Comparison of ENCODE assay signal across 11 cellular contexts in the genomic region with DNA sequence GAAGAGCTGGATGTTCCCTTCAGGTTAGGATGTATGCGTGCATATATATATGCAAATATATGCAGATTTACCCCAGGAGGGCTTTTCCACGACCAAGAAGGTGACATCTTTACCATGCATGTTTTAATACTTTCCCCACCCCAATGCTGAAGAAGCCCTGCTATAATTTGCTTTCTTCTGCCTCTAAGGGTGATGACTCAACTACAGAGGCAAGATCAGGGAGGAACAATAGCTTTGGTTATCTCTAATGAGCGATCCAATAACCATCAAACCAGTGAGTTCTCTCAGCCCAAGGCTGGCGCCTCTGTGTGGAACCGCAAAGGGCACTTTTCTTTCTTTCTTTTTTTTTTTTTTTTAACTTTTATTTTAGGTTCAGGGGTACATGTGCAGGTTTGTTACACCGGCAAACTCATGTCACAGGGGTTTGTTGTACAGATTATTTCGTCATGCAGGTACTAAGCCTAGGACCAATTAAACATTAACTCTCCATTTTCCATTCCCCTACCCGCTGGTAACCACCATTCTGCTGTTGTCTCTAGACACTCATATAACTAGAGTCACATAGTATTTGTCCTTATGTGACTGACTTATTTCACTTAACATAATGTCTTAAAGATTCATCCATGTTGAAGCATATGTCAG. TPM values are rescaled to one million over a fixed set of nuclear protein-coding genes. Genes with fewer than 3 reads are reported as not detected.
A peak's percentile ranks its signal among the peaks of the same experiment; 100 is the strongest.
DNase-seq lines count a peak whose midpoint lies in the region; ATAC-seq and TF ChIP-seq lines count a peak whose summit lies in the region.
"Had no signal": no experiment of that assay in that cellular context is flagged by ENCODE, and none has a peak within 500 bp of the region (broad histone marks: within the 10 kb centered on the region; RNA-seq: fewer than 3 reads in every experiment).

No MANE protein-coding gene starts in this region.

- TF ChIP-seq RAD21 in SK-N-SH (IDR thresholded peaks at IDR 0.05; ENCODE audit: low read length) = no peak

- TF ChIP-seq CTCF in SK-N-SH (IDR thresholded peaks at IDR 0.05) (no peak), WTC11 (IDR thresholded peaks at IDR 0.05) (no peak), hepatocyte (IDR thresholded peaks at IDR 0.05; ENCODE audit: poor library complexity) (no peak)

- H3K36me3 Mint-ChIP-seq in WTC11 = no peaks in the 10 kb centered on the region

- H3K4me3 Mint-ChIP-seq in WTC11 = peak overlapping the region; percentile 12; the same call in 1 of the 2 replicates

- no peaks in the 10 kb centered on the region for H3K9me3 Mint-ChIP-seq in WTC11

- H3K4me2 ChIP-seq in SK-N-SH = 0 out of 2 replicates have a peak overlapping the region, but pooled peaks have one; percentile 90
- H3K4me2 ChIP-seq in hepatocyte = peak overlapping the region; percentile 77

- no peak for ATAC-seq in SK-N-SH treated with all-trans-retinoic acid at 6 μM for 48 hours
- no peak for ATAC-seq in WTC11
- no peak for ATAC-seq in GM18870 (IDR thresholded peaks at IDR 0.05; ENCODE audit: unreplicated experiment)

- TF ChIP-seq EP300 in SK-N-SH (IDR thresholded peaks at IDR 0.05; ENCODE audit: borderline replicate concordance in 1 of 2, low read depth in 1 of 2, low read length in 1 of 2) = no peak

- H3K9me3 ChIP-seq in SK-N-SH = no peaks in the 10 kb centered on the region
- H3K9me3 ChIP-seq in hepatocyte (ENCODE audit: low read depth) = no peaks in the 10 kb centered on the region
- no peaks in the 10 kb centered on the region for H3K9me3 ChIP-seq in stomach smooth muscle (ENCODE audit: control insufficient read depth in 2 of 2, low read length in 2 of 2)

- H4K20me1 ChIP-seq in SK-N-SH (ENCODE audit: insufficient read depth) (no peaks in the 10 kb centered on the region), hepatocyte (ENCODE audit: insufficient read depth, poor library complexity, severe bottlenecking) (no peaks in the 10 kb centered on the region)

- no peak overlapping the region for H3K27ac Mint-ChIP-seq in WTC11

- H3K27ac ChIP-seq in SK-N-SH (ENCODE audit: low read depth in 2 of 2, low read length in 1 of 2) = no peak overlapping the region
- H3K27ac ChIP-seq in hepatocyte = peak overlapping the region; percentile 92
- H3K27ac ChIP-seq in stomach smooth muscle (ENCODE audit: low read length) = peak overlapping the region; percentile 87

- 84% methylated on average over 8 of the region's 8 CpGs for WGBS in SK-N-SH (ENCODE audit: low lambda C conversion rate)
- 55% methylated on average over 8 of the region's 8 CpGs for WGBS in hepatocyte (ENCODE audit: low lambda C conversion rate, missing lambda C conversion rate)

- H3K9me2 ChIP-seq in SK-N-SH (no peaks in the 10 kb centered on the region), hepatocyte (replicated peaks; ENCODE audit: insufficient read depth) (no peaks in the 10 kb centered on the region)

- DNase-seq in SK-N-SH (no peak), WTC11 (ENCODE audit: low spot score) (no peak), hepatocyte (ENCODE audit: low spot score) (no peak), germinal center (ENCODE audit: low spot score) (no peak), hepatic stellate cell (ENCODE audit: low spot score) (no peak)
- DNase-seq: brain microvascular endothelial cell, H7 had no signal

- POLR2A ChIA-PET in SK-N-SH (lab: Yijun Ruan, JAX) = no interaction called here
- POLR2A ChIA-PET in WTC11 (lab: Charles Lee) = interaction anchor here (0.6 kb wide), 1 partner anchor 57 kb away, joined by 5 read pairs; no protein-coding TSS in a partner anchor

- no peaks in the 10 kb centered on the region for H3F3A ChIP-seq in SK-N-SH (replicated peaks; ENCODE audit: insufficient read depth)

- H3K4me1 Mint-ChIP-seq in WTC11 = peaks cover 27% of the 10 kb centered on the region

- H3K27me3 ChIP-seq in SK-N-SH (ENCODE audit: insufficient read depth) (no peaks in the 10 kb centered on the region), hepatocyte (no peaks in the 10 kb centered on the region), stomach smooth muscle (ENCODE audit: control insufficient read depth in 1 of 2, insufficient read depth in 2 of 2, low read length in 2 of 2) (no peaks in the 10 kb centered on the region)
- H3K27me3 ChIP-seq: brain microvascular endothelial cell had no signal

- H3K9ac ChIP-seq in SK-N-SH (no peak overlapping the region), stomach smooth muscle (ENCODE audit: low read length in 2 of 2) (no peak overlapping the region)

- H2AFZ ChIP-seq in SK-N-SH (ENCODE audit: low read depth) (peak overlapping the region; percentile 58; the same call in 1 of the 2 replicates), hepatocyte (no peak overlapping the region)

- H3K27me3 Mint-ChIP-seq in WTC11 (ENCODE audit: low read depth) = peaks cover 6% of the 10 kb centered on the region; the same call in 1 of the 2 replicates

- H3K79me2 ChIP-seq in SK-N-SH (ENCODE audit: insufficient read depth) (no peaks in the 10 kb centered on the region), hepatocyte (no peaks in the 10 kb centered on the region)

- no peaks in the 10 kb centered on the region; a peak in 1 of 4 replicates for H3K4me1 ChIP-seq in SK-N-SH (ENCODE audit: control insufficient read depth in 1 of 2, insufficient read depth in 2 of 2, low read depth in 1 of 2, low read length in 1 of 2)
- H3K4me1 ChIP-seq in hepatocyte (ENCODE audit: insufficient read depth) = no peaks in the 10 kb centered on the region
- H3K4me1 ChIP-seq in stomach smooth muscle (ENCODE audit: control insufficient read depth, insufficient read depth, low read length) = peaks cover 4% of the 10 kb centered on the region

- H3K36me3 ChIP-seq in SK-N-SH (replicated peaks in 1 of 2; ENCODE audit: control insufficient read depth in 1 of 2, insufficient read depth in 2 of 2, low read length in 1 of 2) = no peaks in the 10 kb centered on the region
- no peaks in the 10 kb centered on the region for H3K36me3 ChIP-seq in hepatocyte (replicated peaks; ENCODE audit: insufficient read depth, low read depth)
- no peaks in the 10 kb centered on the region for H3K36me3 ChIP-seq in stomach smooth muscle (ENCODE audit: control insufficient read depth in 2 of 2, insufficient read depth in 2 of 2, low read length in 2 of 2)
- H3K36me3 ChIP-seq: brain microvascular endothelial cell had no signal

- no peak overlapping the region for H3K4me3 ChIP-seq in SK-N-SH (ENCODE audit: low read depth in 2 of 2, low read length in 1 of 2)
- no peak overlapping the region for H3K4me3 ChIP-seq in hepatocyte
- H3K4me3 ChIP-seq in stomach smooth muscle (ENCODE audit: low read length in 2 of 2) = no peak overlapping the region

- CTCF ChIA-PET in SK-N-SH (lab: Yijun Ruan, JAX) (no interaction called here), WTC11 (lab: Charles Lee) (interaction anchor here (1.0 kb wide), 1 partner anchor 264 kb away, joined by 3 read pairs; no protein-coding TSS in a partner anchor)

TF ChIP-seq in SK-N-SH, 30 proteins besides CTCF, POLR2A, EP300 and RAD21 (continues in another document):
- TF ChIP-seq SIN3A (IDR thresholded peaks at IDR 0.05; ENCODE audit: borderline replicate concordance, low read depth, low read length) = no peak
- TF ChIP-seq POLR2AphosphoS5 (IDR thresholded peaks at IDR 0.05; ENCODE audit: low read depth, low read length) = no peak
- TF ChIP-seq FOSL2 (IDR thresholded peaks at IDR 0.05; ENCODE audit: borderline replicate concordance, low read depth) = 0 out of 2 replicates have a peak, but pooled peaks have one; percentile 13
- TF ChIP-seq TCF12 (IDR thresholded peaks at IDR 0.05) = no peak

TF ChIP-seq in SK-N-SH treated with all-trans-retinoic acid at 6 μM for 48 hours, 23 proteins besides CTCF, POLR2A, EP300 and RAD21 (continues in another document):
- TF ChIP-seq ZNF565 (CRISPR knock-in tag; conservative IDR thresholded peaks at IDR 0.05; ENCODE audit: low read depth) = no peak

TF ChIP-seq in WTC11, 78 proteins besides CTCF, POLR2A, EP300 and RAD21 (continues in another document):
- TF ChIP-seq ZSCAN18 (CRISPR knock-in tag; IDR thresholded peaks at IDR 0.05) = no peak
- no peak for TF ChIP-seq RORB (CRISPR knock-in tag; IDR thresholded peaks at IDR 0.05)
- TF ChIP-seq, protein P1, sequence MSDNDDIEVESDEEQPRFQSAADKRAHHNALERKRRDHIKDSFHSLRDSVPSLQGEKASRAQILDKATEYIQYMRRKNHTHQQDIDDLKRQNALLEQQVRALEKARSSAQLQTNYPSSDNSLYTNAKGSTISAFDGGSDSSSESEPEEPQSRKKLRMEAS (CRISPR knock-in tag; IDR thresholded peaks at IDR 0.05) = no peak
- TF ChIP-seq ERG (CRISPR knock-in tag; IDR thresholded peaks at IDR 0.05) = no peak
- TF ChIP-seq NR3C1 (CRISPR knock-in tag; conservative IDR thresholded peaks at IDR 0.05; ENCODE audit: low read depth) = no peak

RNA-seq across cellular contexts. Expression of gene UBE2L5, which starts 25.7 kb away (rescaled TPM):
- polyA plus RNA-seq in SK-N-SH (2012; rRNA removed) (0.02 and 0.15 TPM in 2 replicates), hepatocyte (not detected in 2 replicates)
- 0.10 and 0.15 TPM in 2 replicates for polyA plus RNA-seq in SK-N-SH (2012; cell fraction: cytosol; rRNA removed)
- polyA plus RNA-seq in SK-N-SH (2012; cell fraction: nucleus; rRNA removed) = 0.18 and 0.33 TPM in 2 replicates
- total RNA-seq in WTC11 (2021) (0.13 TPM in 1 of 3 replicates, not detected in the others), hepatocyte (not detected in 2 replicates)
- total RNA-seq: H7, NCI-H460 had no signal

Comparison
In these comparisons a context has a peak if more than half of its experiments do, and no peak if none do; other contexts are left out.
1. H3K27ac ChIP-seq: peak in hepatocyte (single experiment) and stomach smooth muscle (single experiment); none in SK-N-SH (0 of 2).